ENCODE assay signal across 1 cellular context in the genomic region with DNA sequence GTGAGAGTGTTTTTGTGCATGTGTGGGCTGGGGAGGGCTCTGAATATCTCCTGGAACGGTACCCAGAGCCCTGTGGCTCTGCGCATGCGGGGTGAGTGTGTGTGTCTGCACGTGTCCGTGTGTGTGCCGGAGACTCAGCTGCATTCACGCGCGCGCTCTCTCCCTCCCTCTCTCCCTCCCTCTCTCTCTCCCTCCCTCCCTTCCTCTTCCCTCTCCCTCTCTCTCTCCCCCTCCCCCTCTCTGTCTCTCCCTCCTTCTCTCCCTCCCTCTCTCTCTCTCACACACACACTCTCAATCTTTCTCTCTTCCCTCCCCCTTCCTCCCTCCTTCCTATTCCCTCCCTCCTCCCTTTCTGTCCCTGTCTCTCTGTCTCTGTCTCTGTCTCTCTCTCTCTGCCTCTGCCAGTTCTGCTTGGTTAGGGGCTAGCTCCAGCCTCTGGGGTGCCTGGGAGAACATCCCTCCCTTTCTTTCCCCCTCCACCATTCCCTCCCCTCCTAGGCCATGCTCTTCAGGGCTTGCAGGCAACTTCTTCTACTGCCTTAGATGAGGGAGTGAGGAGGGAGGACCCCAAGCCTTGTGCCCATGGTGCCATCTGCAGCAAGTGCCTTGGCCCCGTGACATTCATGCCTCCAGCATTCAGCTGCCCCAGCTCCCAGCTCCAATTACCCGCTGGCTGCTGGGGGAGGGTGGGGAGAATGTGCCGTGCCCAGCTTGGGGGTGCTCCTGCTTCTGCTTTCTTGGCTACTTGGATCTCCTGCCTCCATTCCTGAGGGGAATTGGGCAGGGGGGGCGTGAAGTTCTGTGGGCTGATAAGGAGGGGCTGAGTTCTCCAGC.
TF ChIP-seq lines count a peak whose summit lies in the region.

No MANE protein-coding gene starts in this region.

TF ChIP-seq in A549, 52 proteins besides CTCF, POLR2A, EP300 and RAD21 (continued from another document):
- TF ChIP-seq, protein P1, sequence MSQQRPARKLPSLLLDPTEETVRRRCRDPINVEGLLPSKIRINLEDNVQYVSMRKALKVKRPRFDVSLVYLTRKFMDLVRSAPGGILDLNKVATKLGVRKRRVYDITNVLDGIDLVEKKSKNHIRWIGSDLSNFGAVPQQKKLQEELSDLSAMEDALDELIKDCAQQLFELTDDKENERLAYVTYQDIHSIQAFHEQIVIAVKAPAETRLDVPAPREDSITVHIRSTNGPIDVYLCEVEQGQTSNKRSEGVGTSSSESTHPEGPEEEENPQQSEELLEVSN (IDR thresholded peaks at IDR 0.05; ENCODE audit: borderline replicate concordance, low read depth): peak; percentile 77
- TF ChIP-seq, protein P2, sequence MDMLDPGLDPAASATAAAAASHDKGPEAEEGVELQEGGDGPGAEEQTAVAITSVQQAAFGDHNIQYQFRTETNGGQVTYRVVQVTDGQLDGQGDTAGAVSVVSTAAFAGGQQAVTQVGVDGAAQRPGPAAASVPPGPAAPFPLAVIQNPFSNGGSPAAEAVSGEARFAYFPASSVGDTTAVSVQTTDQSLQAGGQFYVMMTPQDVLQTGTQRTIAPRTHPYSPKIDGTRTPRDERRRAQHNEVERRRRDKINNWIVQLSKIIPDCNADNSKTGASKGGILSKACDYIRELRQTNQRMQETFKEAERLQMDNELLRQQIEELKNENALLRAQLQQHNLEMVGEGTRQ (IDR thresholded peaks at IDR 0.05): peak; percentile 55
- peak in 1 of 2 experiments; percentile 55; a peak in 1 of 5 replicates for TF ChIP-seq JUN (IDR thresholded peaks at IDR 0.05)
- no peak for TF ChIP-seq HOXB13 (CRISPR knock-in tag; IDR thresholded peaks at IDR 0.05; ENCODE audit: low read depth)
- peak; percentile 85 for TF ChIP-seq BHLHE40 (IDR thresholded peaks at IDR 0.05; ENCODE audit: low read depth, low read length)
- 0 out of 2 replicates have a peak, but pooled peaks have one; percentile 55 for TF ChIP-seq MYC (IDR thresholded peaks at IDR 0.05; ENCODE audit: borderline replicate concordance, low read length)
- no peak for TF ChIP-seq RARB (CRISPR knock-in tag; IDR thresholded peaks at IDR 0.05)
- TF ChIP-seq, protein P3, sequence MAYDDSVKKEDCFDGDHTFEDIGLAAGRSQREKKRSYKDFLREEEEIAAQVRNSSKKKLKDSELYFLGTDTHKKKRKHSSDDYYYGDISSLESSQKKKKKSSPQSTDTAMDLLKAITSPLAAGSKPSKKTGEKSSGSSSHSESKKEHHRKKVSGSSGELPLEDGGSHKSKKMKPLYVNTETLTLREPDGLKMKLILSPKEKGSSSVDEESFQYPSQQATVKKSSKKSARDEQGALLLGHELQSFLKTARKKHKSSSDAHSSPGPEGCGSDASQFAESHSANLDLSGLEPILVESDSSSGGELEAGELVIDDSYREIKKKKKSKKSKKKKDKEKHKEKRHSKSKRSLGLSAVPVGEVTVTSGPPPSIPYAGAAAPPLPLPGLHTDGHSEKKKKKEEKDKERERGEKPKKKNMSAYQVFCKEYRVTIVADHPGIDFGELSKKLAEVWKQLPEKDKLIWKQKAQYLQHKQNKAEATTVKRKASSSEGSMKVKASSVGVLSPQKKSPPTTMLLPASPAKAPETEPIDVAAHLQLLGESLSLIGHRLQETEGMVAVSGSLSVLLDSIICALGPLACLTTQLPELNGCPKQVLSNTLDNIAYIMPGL (CRISPR knock-in tag; IDR thresholded peaks at IDR 0.05; ENCODE audit: borderline replicate concordance): no peak
TF ChIP-seq in A549: peak in this region for 7.
